ENCODE assay signal across 12 cellular contexts in the genomic region with DNA sequence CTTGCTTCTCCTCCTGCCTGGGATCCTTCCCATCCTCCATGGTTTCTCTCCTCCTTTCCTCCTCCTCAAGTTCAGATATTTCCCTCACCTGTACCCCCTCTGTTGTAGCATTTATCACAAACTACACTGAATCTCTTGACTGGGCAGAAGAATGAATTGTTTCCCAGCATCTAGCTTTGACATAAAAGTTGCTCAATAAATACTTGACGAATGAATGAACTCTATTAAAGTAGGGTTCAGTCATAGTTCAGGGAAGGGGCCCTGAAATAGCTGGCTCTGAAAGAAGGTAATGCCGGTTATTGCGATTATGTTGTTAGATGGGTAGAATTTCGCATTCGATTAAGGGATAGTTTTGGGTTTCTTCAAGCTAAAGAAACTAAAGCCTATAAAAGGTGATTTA. TPM values are rescaled to one million over a fixed set of nuclear protein-coding genes. Genes with fewer than 3 reads are reported as not detected.
DNase-seq lines count a peak whose midpoint lies in the region; ATAC-seq and TF ChIP-seq lines count a peak whose summit lies in the region.
"Had no signal": no experiment of that assay in that cellular context is flagged by ENCODE, and none has a peak within 500 bp of the region (broad histone marks: within the 10 kb centered on the region; RNA-seq: fewer than 3 reads in every experiment).

No MANE protein-coding gene starts in this region.

- POLR2A ChIA-PET in WTC11 (lab: Charles Lee), result interaction anchor here (0.5 to 0.7 kb wide), 2 partner anchors 225 to 245 kb away, joined by 3 to 5 read pairs; no protein-coding TSS in a partner anchor
- POLR2A ChIA-PET in RWPE1 (lab: Yijun Ruan, JAX; ENCODE audit: low non-redundant PET), result no interaction called here

- no peak overlapping the region for H3K4me3 ChIP-seq in fibroblast of pulmonary artery (replicated peaks; ENCODE audit: low read depth, low read length)

- ATAC-seq in WTC11 (no peak), left cardiac atrium (no peak)

- H3K36me3 Mint-ChIP-seq in activated CD4-positive, alpha-beta T cell treated with anti-CD3 and anti-CD28 coated beads, Interleukin-2, amount 10 ng/mL, durations not matched to agents 24 days and 14 days (ENCODE audit: low read depth), result peaks cover 14% of the 10 kb centered on the region
- H3K36me3 Mint-ChIP-seq in WTC11, result no peaks in the 10 kb centered on the region

- H3K4me3 Mint-ChIP-seq in activated CD4-positive, alpha-beta T cell treated with anti-CD3 and anti-CD28 coated beads, Interleukin-2, amount 10 ng/mL, durations not matched to agents 24 days and 14 days, result peak overlapping the region; percentile 84
- peak overlapping the region; percentile 81 for H3K4me3 Mint-ChIP-seq in WTC11

- intact Hi-C loops in activated CD4-positive, alpha-beta T cell treated with anti-CD3 and anti-CD28 coated beads, Interleukin-2, amount 10 ng/mL, durations not matched to agents 24 days and 14 days (cut with micrococcal nuclease), result loop anchor here (5.0 kb wide), 2 partner anchors 35 to 100 kb away; a partner anchor contains a TSS
- intact Hi-C loops in left cardiac atrium (cut with DNase I), result loop anchor here in 1 of 2 donors (5.0 kb wide), 2 partner anchors 35 to 260 kb away; a partner anchor contains a TSS

- no peak for DNase-seq in activated CD4-positive, alpha-beta T cell treated with anti-CD3 and anti-CD28 coated beads, Interleukin-2, amount 10 ng/mL, durations not matched to agents 24 days and 14 days
- no peak for DNase-seq in activated CD4-positive, alpha-beta T cell treated with anti-CD3 and anti-CD28 coated beads for 4 hours
- DNase-seq in WTC11 (ENCODE audit: low spot score) (no peak), fibroblast of pulmonary artery (ENCODE audit: low read depth) (peak; percentile 31), renal cortical epithelial cell (ENCODE audit: low read depth) (peak; percentile 50), RWPE1 (ENCODE audit: low spot score) (no peak), left cardiac atrium (no peak), COLO829 (ENCODE audit: low spot score) (no peak)
- DNase-seq: ACHN had no signal

- H3K27me3 Mint-ChIP-seq in activated CD4-positive, alpha-beta T cell treated with anti-CD3 and anti-CD28 coated beads, Interleukin-2, amount 10 ng/mL, durations not matched to agents 24 days and 14 days, result no peaks in the 10 kb centered on the region
- H3K27me3 Mint-ChIP-seq in WTC11 (ENCODE audit: low read depth), result peaks cover 40% of the 10 kb centered on the region

- H3K4me1 Mint-ChIP-seq in activated CD4-positive, alpha-beta T cell treated with anti-CD3 and anti-CD28 coated beads, Interleukin-2, amount 10 ng/mL, durations not matched to agents 24 days and 14 days, result peaks cover 48% of the 10 kb centered on the region
- H3K4me1 Mint-ChIP-seq in WTC11, result peaks cover 51% of the 10 kb centered on the region

- TF ChIP-seq CTCF in WTC11 (IDR thresholded peaks at IDR 0.05) (no peak), fibroblast of pulmonary artery (IDR thresholded peaks at IDR 0.05; ENCODE audit: low read length, missing control alignments) (no peak), RWPE1 (conservative IDR thresholded peaks at IDR 0.05; ENCODE audit: low read depth) (no peak)

- no peak overlapping the region for H3K27ac ChIP-seq in RWPE1

- CTCF ChIA-PET in WTC11 (lab: Charles Lee), result interaction anchor here (0.8 to 0.9 kb wide), 2 partner anchors 22 to 37 kb away, joined by 3 to 4 read pairs; no protein-coding TSS in a partner anchor
- CTCF ChIA-PET in RWPE1 (lab: Yijun Ruan, JAX), result interaction anchor here (0.6 to 0.8 kb wide), 3 partner anchors 19 to 521 kb away, joined by 3 to 4 read pairs (median 3); no protein-coding TSS in a partner anchor

- peak overlapping the region; percentile 90 for H3K27ac Mint-ChIP-seq in activated CD4-positive, alpha-beta T cell treated with anti-CD3 and anti-CD28 coated beads, Interleukin-2, amount 10 ng/mL, durations not matched to agents 24 days and 14 days
- no peak overlapping the region for H3K27ac Mint-ChIP-seq in WTC11

- no peaks in the 10 kb centered on the region for H3K9me3 Mint-ChIP-seq in activated CD4-positive, alpha-beta T cell treated with anti-CD3 and anti-CD28 coated beads, Interleukin-2, amount 10 ng/mL, durations not matched to agents 24 days and 14 days
- no peaks in the 10 kb centered on the region for H3K9me3 Mint-ChIP-seq in WTC11

TF ChIP-seq in WTC11, 78 proteins besides CTCF, POLR2A, EP300 and RAD21:
- TF ChIP-seq, protein P1, sequence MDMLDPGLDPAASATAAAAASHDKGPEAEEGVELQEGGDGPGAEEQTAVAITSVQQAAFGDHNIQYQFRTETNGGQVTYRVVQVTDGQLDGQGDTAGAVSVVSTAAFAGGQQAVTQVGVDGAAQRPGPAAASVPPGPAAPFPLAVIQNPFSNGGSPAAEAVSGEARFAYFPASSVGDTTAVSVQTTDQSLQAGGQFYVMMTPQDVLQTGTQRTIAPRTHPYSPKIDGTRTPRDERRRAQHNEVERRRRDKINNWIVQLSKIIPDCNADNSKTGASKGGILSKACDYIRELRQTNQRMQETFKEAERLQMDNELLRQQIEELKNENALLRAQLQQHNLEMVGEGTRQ (CRISPR knock-in tag; IDR thresholded peaks at IDR 0.05), result no peak
- TF ChIP-seq ATF1 (CRISPR knock-in tag; IDR thresholded peaks at IDR 0.05), result no peak

RNA-seq across cellular contexts. Expression of a gene that starts 1.2 kb away (rescaled TPM):
- 26.6 and 33.4 TPM in 2 replicates for total RNA-seq in activated CD4-positive, alpha-beta T cell treated with anti-CD3 and anti-CD28 coated beads, Interleukin-2, amount 10 ng/mL, durations not matched to agents 24 days and 14 days
- total RNA-seq in WTC11 (2021) (36.1 to 43.0 TPM (median 40.1 TPM) in 3 replicates), renal cortical epithelial cell (169 and 332 TPM in 2 replicates), left cardiac atrium (10 to 100 TPM; 25.2 to 37.8 TPM)

RNA-seq across cellular contexts. Expression of a gene that starts 43.7 kb away (rescaled TPM):
- not detected in 2 replicates for total RNA-seq in activated CD4-positive, alpha-beta T cell treated with anti-CD3 and anti-CD28 coated beads, Interleukin-2, amount 10 ng/mL, durations not matched to agents 24 days and 14 days
- not detected in 3 replicates for total RNA-seq in WTC11 (2021)
- not detected in 2 replicates for total RNA-seq in renal cortical epithelial cell
- total RNA-seq in left cardiac atrium, result not detected
- total RNA-seq: HT-29, kidney epithelial cell, pancreas had no signal

Comparison
In these comparisons a context has a peak if more than half of its experiments do, and no peak if none do; other contexts are left out.
1. DNase-seq: peak in fibroblast of pulmonary artery (single experiment) and renal cortical epithelial cell (single experiment); none in activated CD4-positive, alpha-beta T cell treated with anti-CD3 and anti-CD28 coated beads, Interleukin-2, amount 10 ng/mL, durations not matched to agents 24 days and 14 days (single experiment), activated CD4-positive, alpha-beta T cell treated with anti-CD3 and anti-CD28 coated beads for 4 hours (0 of 2), WTC11 (single experiment), RWPE1 (single experiment), left cardiac atrium (single experiment) and COLO829 (single experiment).